25 cellular contexts compared by ENCODE assay signal in the genomic region with DNA sequence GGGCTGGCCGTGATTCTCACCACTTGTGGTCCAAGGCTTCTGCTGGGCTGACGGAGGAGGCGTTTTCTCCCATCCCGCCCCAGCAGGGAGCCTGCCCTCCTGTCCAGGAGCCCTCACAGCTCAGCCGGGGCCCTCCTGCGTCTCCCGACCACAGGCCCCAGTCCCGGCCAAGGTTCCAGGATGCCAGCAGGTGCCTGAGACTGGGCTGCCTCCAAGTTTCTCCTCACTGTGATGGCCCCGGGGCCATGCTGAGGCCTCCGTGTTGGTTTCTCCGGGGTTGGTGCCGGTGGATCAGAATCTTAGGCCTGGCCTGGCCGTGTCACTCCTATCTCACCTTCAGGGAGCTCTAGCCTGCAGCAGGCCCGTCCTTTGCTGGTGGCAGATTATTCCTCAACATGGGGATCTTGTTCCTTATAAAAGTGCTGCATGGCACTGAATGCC. TPM values are rescaled to one million over a fixed set of nuclear protein-coding genes. Genes with fewer than 3 reads are reported as not detected.
"Had no signal": no experiment of that assay in that cellular context is flagged by ENCODE, and none has a peak within 500 bp of the region (broad histone marks: within the 10 kb centered on the region; RNA-seq: fewer than 3 reads in every experiment).

No MANE protein-coding gene starts in this region.

- H3K4me3 ChIP-seq: SJSA1 had no signal

- ATAC-seq: activated CD8-positive, alpha-beta memory T cell treated with anti-CD3 and anti-CD28 coated beads, Interleukin-2, amount 10 ng/mL, durations not matched to agents 7 days and 5 days; activated CD8-positive, alpha-beta T cell treated with anti-CD3 and anti-CD28 coated beads, Interleukin-2, amount 10 ng/mL, durations not matched to agents 7 days and 5 days; Panc1 had no signal

- DNase-seq: activated CD4-positive, alpha-beta T cell treated with anti-CD3 and anti-CD28 coated beads for 48 hours; activated CD4-positive, alpha-beta T cell treated with anti-CD3 and anti-CD28 coated beads, Interleukin-2, amount 50 U/mL, for 4 hours; activated CD4-positive, CD25-positive, alpha-beta regulatory T cell treated with anti-CD3 and anti-CD28 coated beads, Interleukin-2, amount 50 U/mL, for 72 hours; activated CD8-positive, alpha-beta memory T cell treated with anti-CD3 and anti-CD28 coated beads, Interleukin-2, amount 10 ng/mL, durations not matched to agents 7 days and 5 days; activated CD8-positive, alpha-beta T cell treated with anti-CD3 and anti-CD28 coated beads, Interleukin-2, amount 10 ng/mL, durations not matched to agents 7 days and 5 days; activated gamma-delta T cell; activated naive CD4-positive, alpha-beta T cell treated with anti-CD3 and anti-CD28 coated beads, Interleukin-2, amount 10 ng/mL, durations not matched to agents 7 days and 5 days; activated naive CD8-positive, alpha-beta T cell treated with anti-CD3 and anti-CD28 coated beads for 36 hours; activated T-cell treated with anti-CD3 and anti-CD28 coated beads, Interleukin-2, amount 50 U/mL, for 24 hours; caudate nucleus; NCI-H1092; NCI-H1417; NCI-H1930; NCI-H2171; NCI-H226; NCI-H526; NCI-H774; OCI-M1; SHP77 had no signal

- H3K4me1 ChIP-seq: SJSA1 had no signal

- H3K27ac ChIP-seq: KMS-11, RWPE1, SJSA1 had no signal

- H3K9ac ChIP-seq: KMS-11 had no signal

- H3K36me3 ChIP-seq: SJSA1 had no signal

- H3K4me2 ChIP-seq: KMS-11 had no signal

- H3K9me3 ChIP-seq: SJSA1 had no signal

RNA-seq across cellular contexts. Expression of a gene that starts 5.9 kb away (rescaled TPM):
- total RNA-seq: activated CD8-positive, alpha-beta memory T cell treated with anti-CD3 and anti-CD28 coated beads, Interleukin-2, amount 10 ng/mL, durations not matched to agents 7 days and 5 days; activated CD8-positive, alpha-beta T cell treated with anti-CD3 and anti-CD28 coated beads, Interleukin-2, amount 10 ng/mL, durations not matched to agents 7 days and 5 days; activated naive CD8-positive, alpha-beta T cell treated with anti-CD3 and anti-CD28 coated beads for 36 hours; activated T-helper 1 cell treated with anti-CD3 and anti-CD28 coated beads, Interleukin-12 subunit alpha, Interleukin-12 subunit beta, Interleukin-2, Interleukin-4 antibody, amounts not matched to agents 30 ng/mL and 10 ng/mL and 1 ng/mL, durations not matched to agents 14 hours and 24 hours and 36 hours; MCF 10A; SJSA1 had no signal
